In genomic region chr4:1728061-1728980, GRCh38 we compare ENCODE assay signal across 14 cellular contexts. TPM values are rescaled to one million over a fixed set of nuclear protein-coding genes. Genes with fewer than 3 reads are reported as not detected.
DNase-seq lines count a peak whose midpoint lies in the region; ATAC-seq and TF ChIP-seq lines count a peak whose summit lies in the region.
"Had no signal": no experiment of that assay in that cellular context is flagged by ENCODE, and none has a peak within 500 bp of the region (broad histone marks: within the 10 kb centered on the region; RNA-seq: fewer than 3 reads in every experiment).

No MANE protein-coding gene starts in this region.

- peak overlapping the region in 1 of 2 donors; percentile 66 for H3K4me3 Mint-ChIP-seq in CD14-positive monocyte
- H3K4me3 Mint-ChIP-seq in progenitor cell of endocrine pancreas (ENCODE audit: low read depth) = no peak overlapping the region
- H3K4me3 Mint-ChIP-seq: activated T-helper 1 cell treated with anti-CD3 and anti-CD28 coated beads, Interleukin-12 subunit alpha, Interleukin-12 subunit beta, Interleukin-2, Interleukin-4 antibody, amounts not matched to agents 30 ng/mL and 10 ng/mL and 1 ng/mL, durations not matched to agents 14 hours and 24 hours and 36 hours; central memory CD8-positive, alpha-beta T cell; stimulated activated memory B cell treated with anti-CD40 and anti-IgM and Interleukin-4, amounts not matched to agents 10 μg/mL and 1 μg/mL and 100 μg/mL, for 72 hours had no signal

- H3K9me3 Mint-ChIP-seq in CD14-positive monocyte = peaks cover 0 to 2% (median 0%) of the 10 kb centered on the region in 7 donors
- H3K9me3 Mint-ChIP-seq in progenitor cell of endocrine pancreas (ENCODE audit: low read depth) = no peaks in the 10 kb centered on the region
- H3K9me3 Mint-ChIP-seq: activated T-helper 1 cell treated with anti-CD3 and anti-CD28 coated beads, Interleukin-12 subunit alpha, Interleukin-12 subunit beta, Interleukin-2, Interleukin-4 antibody, amounts not matched to agents 30 ng/mL and 10 ng/mL and 1 ng/mL, durations not matched to agents 14 hours and 24 hours and 36 hours; central memory CD8-positive, alpha-beta T cell; stimulated activated memory B cell treated with anti-CD40 and anti-IgM and Interleukin-4, amounts not matched to agents 10 μg/mL and 1 μg/mL and 100 μg/mL, for 72 hours had no signal

- H3K4me1 Mint-ChIP-seq in CD14-positive monocyte (peaks cover 65% of the 10 kb centered on the region), progenitor cell of endocrine pancreas (ENCODE audit: low read depth) (peaks cover 3% of the 10 kb centered on the region)

- H3K27ac Mint-ChIP-seq in CD14-positive monocyte = peak overlapping the region; percentile 89 to 98 (median 94)
- no peak overlapping the region for H3K27ac Mint-ChIP-seq in progenitor cell of endocrine pancreas
- H3K27ac Mint-ChIP-seq: activated T-helper 1 cell treated with anti-CD3 and anti-CD28 coated beads, Interleukin-12 subunit alpha, Interleukin-12 subunit beta, Interleukin-2, Interleukin-4 antibody, amounts not matched to agents 30 ng/mL and 10 ng/mL and 1 ng/mL, durations not matched to agents 14 hours and 24 hours and 36 hours; stimulated activated memory B cell treated with anti-CD40 and anti-IgM and Interleukin-4, amounts not matched to agents 10 μg/mL and 1 μg/mL and 100 μg/mL, for 72 hours had no signal

- H3K27me3 Mint-ChIP-seq in CD14-positive monocyte (ENCODE audit: low read depth in 3 of 3) (peaks cover 0 to 1% (median 0%) of the 10 kb centered on the region in 3 donors), progenitor cell of endocrine pancreas (no peaks in the 10 kb centered on the region)
- H3K27me3 Mint-ChIP-seq: CD4-positive, alpha-beta memory T cell; central memory CD8-positive, alpha-beta T cell; stimulated activated memory B cell treated with anti-CD40 and anti-IgM and Interleukin-4, amounts not matched to agents 10 μg/mL and 1 μg/mL and 100 μg/mL, for 72 hours had no signal

- intact Hi-C loops in CD14-positive monocyte (cut with micrococcal nuclease) = loop anchor here in 1 of 2 donors (5.0 to 10.0 kb wide), 3 partner anchors 126 to 286 kb away; partner anchors contain the start of gene LETM1
- intact Hi-C loops in dorsolateral prefrontal cortex (cut with DNase I) = loop anchor here in 1 of 2 donors (5.0 kb wide), 2 partner anchors 36 to 371 kb away; no protein-coding TSS in a partner anchor

- H3K27me3 ChIP-seq in Peyer's patch (no peaks in the 10 kb centered on the region), dorsolateral prefrontal cortex (no peaks in the 10 kb centered on the region)
- H3K27me3 ChIP-seq: SJSA1 had no signal

- peaks cover 3 to 31% (median 21%) of the 10 kb centered on the region in 4 donors for H3K4me1 ChIP-seq in Peyer's patch

- H3K36me3 ChIP-seq in Peyer's patch = peaks cover 0 to 16% (median 0%) of the 10 kb centered on the region in 3 donors

- H3K9me3 ChIP-seq in Peyer's patch = no peaks in the 10 kb centered on the region
- H3K9me3 ChIP-seq: SJSA1 had no signal

- DNase-seq in CD14-positive monocyte (ENCODE audit: low spot score) = no peak
- no peak for DNase-seq in Peyer's patch
- no peak for DNase-seq in epithelial cell of proximal tubule (ENCODE audit: low read depth)
- no peak for DNase-seq in progenitor cell of endocrine pancreas (ENCODE audit: low spot score, unreplicated experiment)
- DNase-seq in dorsolateral prefrontal cortex = no peak
- DNase-seq in NCI-H526 treated with DMSO at 0.1 percent for 48 hours (lab: John Stamatoyannopoulos, UW) = no peak
- no peak for DNase-seq in GOT3 (lab: John Stamatoyannopoulos, UW)
- DNase-seq: NCI-H1417 treated with DMSO at 0.1 percent for 48 hours had no signal

- H3K4me3 ChIP-seq in Peyer's patch (peak overlapping the region in 2 of 4 donors; percentile 11 to 24), epithelial cell of proximal tubule (ENCODE audit: low read depth, low read length) (no peak overlapping the region), dorsolateral prefrontal cortex (peak overlapping the region in 5 of 59 donors; percentile 1 to 16 (median 4))
- H3K4me3 ChIP-seq: SJSA1 had no signal

- H3K27ac ChIP-seq in Peyer's patch = peak overlapping the region in 3 of 4 donors; percentile 8 to 67 (median 55)
- peak overlapping the region in 4 of 59 donors; percentile 5 to 54 (median 20) for H3K27ac ChIP-seq in dorsolateral prefrontal cortex
- H3K27ac ChIP-seq: SJSA1 had no signal

- H3K36me3 Mint-ChIP-seq in CD14-positive monocyte = peaks cover 56 to 77% of the 10 kb centered on the region in 2 donors
- H3K36me3 Mint-ChIP-seq in progenitor cell of endocrine pancreas (ENCODE audit: insufficient read depth) = peaks cover 5% of the 10 kb centered on the region

- TF ChIP-seq CTCF in CD14-positive monocyte (IDR thresholded peaks at IDR 0.05) = no peak
- no peak for TF ChIP-seq CTCF in Peyer's patch (IDR thresholded peaks at IDR 0.05)
- TF ChIP-seq CTCF in epithelial cell of proximal tubule (conservative IDR thresholded peaks at IDR 0.05; ENCODE audit: low read depth, low read length) = peak; percentile 32
- TF ChIP-seq CTCF in progenitor cell of endocrine pancreas (IDR thresholded peaks at IDR 0.05; ENCODE audit: unreplicated experiment) = peak; percentile 8
- TF ChIP-seq CTCF in dorsolateral prefrontal cortex (IDR thresholded peaks at IDR 0.05 in 54 of 56, conservative IDR thresholded peaks at IDR 0.05 in 2 of 56; ENCODE audit: low read depth in 1 of 56, partially characterized antibody in 56 of 56) = no peak

- no peak for TF ChIP-seq POLR2A in Peyer's patch (IDR thresholded peaks at IDR 0.05)

- no peak for ATAC-seq in GM21526 (IDR thresholded peaks at IDR 0.05; ENCODE audit: low FRiP score, unreplicated experiment)
- ATAC-seq: stimulated activated memory B cell treated with anti-CD40 and anti-IgM and Interleukin-4, amounts not matched to agents 10 μg/mL and 1 μg/mL and 100 μg/mL, for 72 hours had no signal

RNA-seq across cellular contexts. Expression of gene TACC3, which starts 7.0 kb away (rescaled TPM):
- 10 to 100 TPM; 43.7 to 56.6 TPM for polyA plus RNA-seq in CD14-positive monocyte
- total RNA-seq in Peyer's patch (100 to 1,000 TPM in 1 of 4 donors, 10 to 100 TPM in 3; 19.1 to 138 (median 28.0) TPM), epithelial cell of proximal tubule (94.4 and 119 TPM in 2 replicates), progenitor cell of endocrine pancreas (56.2 and 58.3 TPM in 2 replicates), dorsolateral prefrontal cortex (10 to 100 TPM in 16 of 120 experiments, 1 to 10 TPM in 104; 2.6 to 15.4 (median 6.8) TPM)

RNA-seq across cellular contexts. Expression of gene TMEM129, which starts 7.2 kb away (rescaled TPM):
- polyA plus RNA-seq in CD14-positive monocyte = 10 to 100 TPM; 22.4 to 24.1 TPM
- total RNA-seq in Peyer's patch = 100 to 1,000 TPM in 1 of 4 donors, 10 to 100 TPM in 3; 28.9 to 106 (median 67.1) TPM
- total RNA-seq in epithelial cell of proximal tubule = 27.8 and 50.9 TPM in 2 replicates
- 29.9 and 30.0 TPM in 2 replicates for total RNA-seq in progenitor cell of endocrine pancreas
- 10 to 100 TPM; 22.2 to 81.4 (median 37.9) TPM for total RNA-seq in dorsolateral prefrontal cortex

RNA-seq across cellular contexts. Expression of gene SLBP, which starts 16.2 kb away (rescaled TPM):
- polyA plus RNA-seq in CD14-positive monocyte = 10 to 100 TPM; 59.1 to 63.7 TPM
- total RNA-seq in Peyer's patch = 10 to 100 TPM; 18.4 to 86.6 (median 26.2) TPM
- 114 and 157 TPM in 2 replicates for total RNA-seq in epithelial cell of proximal tubule
- 54.3 and 56.5 TPM in 2 replicates for total RNA-seq in progenitor cell of endocrine pancreas
- total RNA-seq in dorsolateral prefrontal cortex = 10 to 100 TPM; 23.0 to 54.6 (median 39.9) TPM

RNA-seq across cellular contexts. Expression of gene FAM53A, which starts 44.2 kb away (rescaled TPM):
- under 1 TPM; 0.40 to 0.82 TPM for polyA plus RNA-seq in CD14-positive monocyte
- total RNA-seq in Peyer's patch (1 to 10 TPM in 3 of 4 donors, not detected in 1; 1.5 to 8.3 (median 1.8) TPM), epithelial cell of proximal tubule (2.1 and 2.5 TPM in 2 replicates), progenitor cell of endocrine pancreas (2.4 and 3.0 TPM in 2 replicates), dorsolateral prefrontal cortex (10 to 100 TPM in 3 of 120 experiments, 1 to 10 TPM in 116, under 1 TPM in 1; 0.75 to 11.6 (median 4.3) TPM)

Comparison
In these comparisons a context has a peak if more than half of its experiments do, and no peak if none do; other contexts are left out.
1. CTCF ChIP-seq: peak in epithelial cell of proximal tubule (single experiment) and progenitor cell of endocrine pancreas (single experiment); none in CD14-positive monocyte (single experiment), Peyer's patch (0 of 6) and dorsolateral prefrontal cortex (0 of 56).